In the genomic region with DNA sequence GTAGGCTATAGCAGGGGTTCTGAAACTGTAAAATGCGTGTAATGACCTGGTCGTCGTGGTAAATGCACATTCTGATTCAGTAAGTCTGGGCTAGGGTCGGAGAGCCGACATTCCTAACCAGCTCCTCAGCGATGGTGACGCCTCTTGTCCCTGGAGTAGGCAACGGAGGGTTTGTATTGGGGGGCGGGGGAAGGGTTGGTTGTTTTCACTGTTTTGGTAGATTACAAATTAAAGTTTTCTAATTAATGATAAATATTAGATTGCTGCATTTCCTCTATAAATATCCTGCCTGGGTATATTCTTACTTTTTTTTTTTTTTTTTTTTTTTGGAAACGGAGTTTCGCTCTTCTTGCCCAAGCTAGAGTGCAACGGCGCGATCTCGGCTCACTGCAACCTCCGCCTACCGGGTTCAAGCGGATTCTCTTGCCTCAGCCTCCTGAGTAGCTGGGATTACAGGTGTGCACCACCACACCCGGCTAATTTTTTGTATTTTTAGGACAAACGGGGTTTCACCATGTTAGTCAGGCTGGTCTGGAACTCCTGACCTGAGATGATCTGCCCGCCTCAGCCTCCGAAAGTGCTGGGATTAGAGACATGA, we compare ENCODE assay signal across 8 cellular contexts. TPM values are rescaled to one million over a fixed set of nuclear protein-coding genes. Genes with fewer than 3 reads are reported as not detected.
DNase-seq lines count a peak whose midpoint lies in the region; ATAC-seq, FAIRE-seq and TF ChIP-seq lines count a peak whose summit lies in the region.

No MANE protein-coding gene starts in this region.

- H3K27ac ChIP-seq in A673 (ENCODE audit: low read depth, low read length, poor library complexity, severe bottlenecking) (peak overlapping the region; percentile 85), thoracic aorta (peak overlapping the region; percentile 69 to 76)

- H3K4me1 ChIP-seq in A673 (ENCODE audit: insufficient read depth, low read length, poor library complexity, severe bottlenecking) (peaks cover 2% of the 10 kb centered on the region), thoracic aorta (ENCODE audit: control insufficient read depth in 1 of 2, low read depth in 2 of 2) (peaks cover 12 to 21% of the 10 kb centered on the region in 2 donors)

- H3K4me3 ChIP-seq in A673 (ENCODE audit: low read depth, low read length, poor library complexity, severe bottlenecking) (peak overlapping the region; percentile 68), thoracic aorta (peak overlapping the region; percentile 86)

- peaks cover 2% of the 10 kb centered on the region for H3K27me3 Mint-ChIP-seq in activated B cell treated with CpG ODN at 0.5 μM for 24 hours
- H3K27me3 Mint-ChIP-seq in immature natural killer cell (ENCODE audit: low read depth in 3 of 3): peaks cover 4 to 22% (median 11%) of the 10 kb centered on the region in 3 donors

- BruUV-seq in A673 (replicated peaks; lab: Mats Ljungman, UMichigan): TSS peak; percentile 85

- DNase-seq in A673 (ENCODE audit: low spot score): no peak
- no peak for DNase-seq in activated B cell treated with CpG ODN at 0.5 μM for 24 hours
- no peak for DNase-seq in immature natural killer cell
- no peak for DNase-seq in thoracic aorta (ENCODE audit: low spot score)
- DNase-seq in HTR-8/SVneo (ENCODE audit: insufficient read length, low spot score): no peak
- DNase-seq in DMS53 treated with DMSO at 0.1 percent for 48 hours (lab: John Stamatoyannopoulos, UW; ENCODE audit: unreplicated experiment): no peak
- no peak for DNase-seq in Kasumi-1 (lab: John Stamatoyannopoulos, UW)

- H3K4me1 Mint-ChIP-seq in activated B cell treated with CpG ODN at 0.5 μM for 24 hours (peaks cover 14% of the 10 kb centered on the region), immature natural killer cell (peaks cover 15 to 26% of the 10 kb centered on the region in 2 donors)

- ATAC-seq in GM21447 (IDR thresholded peaks at IDR 0.05; ENCODE audit: unreplicated experiment): peak; percentile 14
- no peak for ATAC-seq in activated B cell treated with CpG ODN at 0.5 μM for 24 hours (ENCODE audit: low read depth)
- ATAC-seq in thoracic aorta (ENCODE audit: insufficient number of reproducible peaks, low FRiP score, low read depth): no peak

- no peak for FAIRE-seq in HTR-8/SVneo (lab: Jason Lieb, UNC)

- no peaks in the 10 kb centered on the region for H3K27me3 ChIP-seq in A673 (replicated peaks; ENCODE audit: insufficient read depth, low read depth, low read length, poor library complexity)
- H3K27me3 ChIP-seq in thoracic aorta (replicated peaks; ENCODE audit: insufficient read depth): no peaks in the 10 kb centered on the region

- H3K9me3 ChIP-seq in A673 (ENCODE audit: low read depth, low read length, poor library complexity, severe bottlenecking): no peaks in the 10 kb centered on the region
- no peaks in the 10 kb centered on the region for H3K9me3 ChIP-seq in thoracic aorta

- peaks cover 5% of the 10 kb centered on the region for H3K36me3 ChIP-seq in A673 (ENCODE audit: insufficient read depth, low read length, poor library complexity, severe bottlenecking)
- H3K36me3 ChIP-seq in thoracic aorta: no peaks in the 10 kb centered on the region

- H3K27ac Mint-ChIP-seq in activated B cell treated with CpG ODN at 0.5 μM for 24 hours (no peak overlapping the region), immature natural killer cell (no peak overlapping the region)

- H3K9me3 Mint-ChIP-seq in activated B cell treated with CpG ODN at 0.5 μM for 24 hours (no peaks in the 10 kb centered on the region), immature natural killer cell (no peaks in the 10 kb centered on the region)

- no peaks in the 10 kb centered on the region for H3K36me3 Mint-ChIP-seq in activated B cell treated with CpG ODN at 0.5 μM for 24 hours (ENCODE audit: low read depth)
- no peaks in the 10 kb centered on the region for H3K36me3 Mint-ChIP-seq in immature natural killer cell

- POLR2A ChIA-PET in A673 (lab: Charles Lee; ENCODE audit: low non-redundant PET): no interaction called here
- POLR2A ChIA-PET in activated B cell treated with CpG ODN at 0.5 μM for 24 hours (lab: Charles Lee): no interaction called here

- CTCF ChIA-PET in A673 (lab: Charles Lee): interaction anchor here (0.6 to 1.2 kb wide), 3 partner anchors 51 to 857 kb away, joined by 3 to 6 read pairs (median 4); no protein-coding TSS in a partner anchor
- CTCF ChIA-PET in activated B cell treated with CpG ODN at 0.5 μM for 24 hours (lab: Charles Lee): no interaction called here

- peak overlapping the region; percentile 86 for H3K4me3 Mint-ChIP-seq in activated B cell treated with CpG ODN at 0.5 μM for 24 hours
- peak overlapping the region; percentile 76 to 85 (median 80) for H3K4me3 Mint-ChIP-seq in immature natural killer cell

- no peak for TF ChIP-seq CTCF in A673 (conservative IDR thresholded peaks at IDR 0.05; ENCODE audit: low read depth, low read length)
- no peak for TF ChIP-seq CTCF in activated B cell treated with CpG ODN at 0.5 μM for 24 hours (IDR thresholded peaks at IDR 0.05)
- TF ChIP-seq CTCF in thoracic aorta (IDR thresholded peaks at IDR 0.05): no peak

- intact Hi-C loops in A673 (cut with micrococcal nuclease; ENCODE audit: unreplicated experiment) (loop anchor here (1.0 to 5.0 kb wide), 3 partner anchors 53 to 256 kb away; no protein-coding TSS in a partner anchor), activated B cell treated with CpG ODN at 0.5 μM for 24 hours (cut with micrococcal nuclease) (no loop called here)

RNA-seq across cellular contexts. Expression of gene ALDH7A1, which starts 0.6 kb away (rescaled TPM):
- total RNA-seq in A673 (2021) (95.2 and 112 TPM in 2 replicates), activated B cell treated with CpG ODN at 0.5 μM for 24 hours (0.95 and 1.8 TPM in 2 replicates), thoracic aorta (10 to 100 TPM; 17.6 to 52.6 TPM)
- polyA plus RNA-seq in immature natural killer cell: 1 to 10 TPM in 2 of 3 donors, not detected in 1; 1.3 to 1.4 TPM

RNA-seq across cellular contexts. Expression of gene PHAX, which starts 5.2 kb away (rescaled TPM):
- 71.3 and 73.1 TPM in 2 replicates for total RNA-seq in A673 (2021)
- 31.0 and 33.3 TPM in 2 replicates for total RNA-seq in activated B cell treated with CpG ODN at 0.5 μM for 24 hours
- polyA plus RNA-seq in immature natural killer cell: 100 to 1,000 TPM in 1 of 3 donors, 10 to 100 TPM in 2; 49.3 to 109 (median 70.5) TPM
- total RNA-seq in thoracic aorta: 10 to 100 TPM; 23.4 to 27.4 TPM
